In genomic region chr11:26134481-26135355, GRCh38 we compare ENCODE assay signal across 8 cellular contexts.
DNase-seq lines count a peak whose midpoint lies in the region; ATAC-seq, FAIRE-seq and TF ChIP-seq lines count a peak whose summit lies in the region.

No MANE protein-coding gene starts in this region.

- no peaks in the 10 kb centered on the region for H3K36me3 ChIP-seq in gastroesophageal sphincter

- ATAC-seq in GM18867 (IDR thresholded peaks at IDR 0.05; ENCODE audit: unreplicated experiment): peak; percentile 78
- peak; percentile 67 for ATAC-seq in foreskin keratinocyte
- no peak for ATAC-seq in HG02970 (IDR thresholded peaks at IDR 0.05; ENCODE audit: low FRiP score, unreplicated experiment)
- ATAC-seq in HG02588 (IDR thresholded peaks at IDR 0.05; ENCODE audit: unreplicated experiment): no peak
- no peak for ATAC-seq in gastroesophageal sphincter

- no peaks in the 10 kb centered on the region for H3K9me3 ChIP-seq in AG04450 (ENCODE audit: control insufficient read depth, insufficient read depth, low read length)
- H3K9me3 ChIP-seq in gastroesophageal sphincter: no peaks in the 10 kb centered on the region

- TF ChIP-seq POLR2A in GM12891 (IDR thresholded peaks at IDR 0.05; ENCODE audit: low read depth, low read length): no peak
- TF ChIP-seq POLR2A in gastroesophageal sphincter (IDR thresholded peaks at IDR 0.05): no peak

- H3K27ac ChIP-seq in AG04450 (ENCODE audit: low read depth, low read length) (no peak overlapping the region), foreskin keratinocyte (no peak overlapping the region), gastroesophageal sphincter (no peak overlapping the region)

- CTCF ChIA-PET in AG04450 (lab: Charles Lee): interaction anchor here (0.6 to 5.2 kb wide), 8 partner anchors 9 to 152 kb away, joined by 3 to 105 read pairs (median 3); no protein-coding TSS in a partner anchor

- H3K4me3 ChIP-seq in AG04450 (ENCODE audit: low read depth, low read length) (no peak overlapping the region), gastroesophageal sphincter (no peak overlapping the region)

- H3K27me3 ChIP-seq in AG04450 (ENCODE audit: control insufficient read depth, insufficient read depth, low read length) (no peaks in the 10 kb centered on the region), foreskin keratinocyte (no peaks in the 10 kb centered on the region), gastroesophageal sphincter (no peaks in the 10 kb centered on the region)

- FAIRE-seq in GM12891 (lab: Jason Lieb, UNC): no peak

- POLR2A ChIA-PET in AG04450 (lab: Yijun Ruan, JAX): no interaction called here

- TF ChIP-seq EP300 in gastroesophageal sphincter (IDR thresholded peaks at IDR 0.05): no peak

- H3K4me1 ChIP-seq in foreskin keratinocyte: no peaks in the 10 kb centered on the region
- H3K4me1 ChIP-seq in gastroesophageal sphincter: no peaks in the 10 kb centered on the region

- peak; percentile 45 for TF ChIP-seq CTCF in AG04450 (IDR thresholded peaks at IDR 0.05; ENCODE audit: low read depth, low read length)
- peak; percentile 75 for TF ChIP-seq CTCF in foreskin keratinocyte (conservative IDR thresholded peaks at IDR 0.05)
- TF ChIP-seq CTCF in gastroesophageal sphincter (IDR thresholded peaks at IDR 0.05): peak in 1 of 4 experiments; percentile 41

- DNase-seq in AG04450 (ENCODE audit: low read depth, low spot score): no peak
- peak; percentile 50 for DNase-seq in NCI-H2171 treated with DMSO at 0.1 percent for 48 hours (lab: John Stamatoyannopoulos, UW)
- peak in 1 of 2 donors; percentile 56 for DNase-seq in foreskin keratinocyte
- no peak for DNase-seq in GM12891 (ENCODE audit: insufficient read length, low spot score)

- WGBS in gastroesophageal sphincter (ENCODE audit: low coverage in 1 of 2), 2 donors: 61 to 62% methylated on average over 6 of the region's 6 CpGs

TF ChIP-seq in GM12891, 5 proteins besides CTCF, POLR2A, EP300 and RAD21:
- TF ChIP-seq PAX5 (IDR thresholded peaks at IDR 0.05; ENCODE audit: insufficient read depth, low read length, severe bottlenecking): no peak
- no peak for TF ChIP-seq POLR2AphosphoS5 (IDR thresholded peaks at IDR 0.05; ENCODE audit: low read depth, low read length)
- TF ChIP-seq TAF1 (IDR thresholded peaks at IDR 0.05; ENCODE audit: low read depth, low read length): no peak
- TF ChIP-seq POU2F2 (IDR thresholded peaks at IDR 0.05; ENCODE audit: low read depth, low read length): no peak
- TF ChIP-seq SPI1 (IDR thresholded peaks at IDR 0.05; ENCODE audit: low read depth, low read length): no peak

Comparison
In these comparisons a context has a peak if more than half of its experiments do, and no peak if none do; other contexts are left out.
1. ATAC-seq: peak in GM18867 (single experiment) and foreskin keratinocyte (single experiment); none in HG02970 (single experiment), HG02588 (single experiment) and gastroesophageal sphincter (single experiment).